In the genomic region with DNA sequence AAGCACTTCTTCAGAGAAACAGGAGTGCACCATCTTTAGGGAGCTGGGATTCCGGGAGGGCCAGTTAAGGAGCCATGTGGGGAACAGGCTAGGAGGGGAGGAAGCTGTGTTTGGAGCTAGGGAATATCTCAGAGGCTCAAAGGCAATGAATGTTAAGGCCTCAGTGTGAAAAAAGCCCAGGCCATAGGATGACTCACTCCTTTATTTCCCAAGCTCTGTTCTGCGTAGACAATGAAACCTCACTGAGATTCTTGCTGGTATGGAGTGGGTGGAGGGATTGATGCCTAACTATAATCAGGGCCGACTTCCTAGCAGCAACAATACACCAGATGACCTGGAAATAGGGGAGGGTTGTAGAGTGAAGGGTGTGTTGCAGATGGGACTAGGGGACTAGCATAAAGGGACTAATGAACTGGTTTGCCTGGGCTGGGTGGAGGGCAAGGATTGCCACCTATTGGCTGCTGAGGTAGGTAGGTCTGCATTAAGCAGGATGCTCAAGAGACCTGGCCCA, we compare ENCODE assay signal across 9 cellular contexts. TPM values are rescaled to one million over a fixed set of nuclear protein-coding genes. Genes with fewer than 3 reads are reported as not detected.
DNase-seq lines count a peak whose midpoint lies in the region; ATAC-seq, FAIRE-seq and TF ChIP-seq lines count a peak whose summit lies in the region.
"Had no signal": no experiment of that assay in that cellular context is flagged by ENCODE, and none has a peak within 500 bp of the region (broad histone marks: within the 10 kb centered on the region; RNA-seq: fewer than 3 reads in every experiment).

No MANE protein-coding gene starts in this region.

- ATAC-seq in K562 (no peak), mucosa of descending colon (peak; percentile 6), GM18511 (IDR thresholded peaks at IDR 0.05; ENCODE audit: unreplicated experiment) (no peak), GM19023 (IDR thresholded peaks at IDR 0.05; ENCODE audit: unreplicated experiment) (no peak), sciatic nerve (no peak)

- peak; percentile 69 for FAIRE-seq in K562 (lab: Jason Lieb, UNC)

- no peak for TF ChIP-seq EP300 in K562 (IDR thresholded peaks at IDR 0.05; ENCODE audit: low read length)

- peaks cover 8 to 15% (median 11%) of the 10 kb centered on the region in 11 experiments; a peak in 17 of 22 replicates for H4K20me1 ChIP-seq in BLaER1 treated with 17β-estradiol and CSF1 and Interleukin-3, amounts not matched to agents 10 nM and 100 nM
- peaks cover 3% of the 10 kb centered on the region; the same call in 1 of the 2 replicates for H4K20me1 ChIP-seq in K562 (replicated peaks; ENCODE audit: control insufficient read depth, insufficient read depth, low read length)

- DNase-seq in HuH-7 (ENCODE audit: low spot score): peak; percentile 43
- DNase-seq in K562 (ENCODE audit: extremely low read depth in 1 of 4, low spot score in 3 of 4): peak in 2 of 4 experiments; percentile 37 to 46
- DNase-seq in mucosa of descending colon: no peak
- DNase-seq in NCI-H146 treated with DMSO at 0.1 percent for 48 hours (lab: John Stamatoyannopoulos, UW; ENCODE audit: unreplicated experiment): no peak
- no peak for DNase-seq in sciatic nerve (ENCODE audit: low spot score)

- peak overlapping the region in 1 of 11 experiments; percentile 61; a peak in 1 of 22 replicates for H3K9ac ChIP-seq in BLaER1 treated with 17β-estradiol and CSF1 and Interleukin-3, amounts not matched to agents 10 nM and 100 nM
- no peak overlapping the region for H3K9ac ChIP-seq in K562 (ENCODE audit: insufficient read depth in 1 of 2, low read depth in 2 of 2, low read length in 2 of 2)

- no peak for TF ChIP-seq POLR2A in K562 (conservative IDR thresholded peaks at IDR 0.05)

- no peak overlapping the region for H3K4me3 ChIP-seq in BLaER1 treated with 17β-estradiol and CSF1 and Interleukin-3, amounts not matched to agents 10 nM and 100 nM
- H3K4me3 ChIP-seq in K562: no peak overlapping the region
- H3K4me3 ChIP-seq in mucosa of descending colon: no peak overlapping the region

- H3K36me3 ChIP-seq in BLaER1 treated with 17β-estradiol and CSF1 and Interleukin-3, amounts not matched to agents 10 nM and 100 nM: no peaks in the 10 kb centered on the region; a peak in 1 of 22 replicates
- H3K36me3 ChIP-seq in K562 (ENCODE audit: control insufficient read depth, insufficient read depth, low read length) (no peaks in the 10 kb centered on the region), mucosa of descending colon (ENCODE audit: low read depth) (no peaks in the 10 kb centered on the region)

- no peaks in the 10 kb centered on the region for H3K9me3 ChIP-seq in BLaER1 treated with 17β-estradiol and CSF1 and Interleukin-3, amounts not matched to agents 10 nM and 100 nM (replicated peaks in 1 of 11)
- H3K9me3 ChIP-seq in K562 (replicated peaks; ENCODE audit: control insufficient read depth, insufficient read depth, low read depth, low read length) (no peaks in the 10 kb centered on the region), mucosa of descending colon (no peaks in the 10 kb centered on the region)

- TF ChIP-seq RAD21 in K562 (CRISPR knock-in tag; conservative IDR thresholded peaks at IDR 0.05 in 1 of 2, IDR thresholded peaks at IDR 0.05 in 1 of 2): peak in 1 of 2 experiments; percentile 22; a peak in 2 of 4 replicates

- peak overlapping the region in 10 of 11 experiments; percentile 1 to 97 (median 58); a peak in 17 of 22 replicates for H3K4me2 ChIP-seq in BLaER1 treated with 17β-estradiol and CSF1 and Interleukin-3, amounts not matched to agents 10 nM and 100 nM
- no peak overlapping the region for H3K4me2 ChIP-seq in K562 (ENCODE audit: insufficient read depth, low read length)

- peaks cover 35% of the 10 kb centered on the region for H3K79me2 ChIP-seq in K562 (ENCODE audit: control insufficient read depth, insufficient read depth, low read length)

- H3K27me3 ChIP-seq in BLaER1 treated with 17β-estradiol and CSF1 and Interleukin-3, amounts not matched to agents 10 nM and 100 nM: no peaks in the 10 kb centered on the region
- peaks cover 7 to 10% of the 10 kb centered on the region in 2 experiments; a peak in 3 of 5 replicates for H3K27me3 ChIP-seq in K562 (ENCODE audit: control insufficient read depth in 2 of 2, insufficient read depth in 2 of 2, low read length in 2 of 2)

- intact Hi-C loops in K562 (cut with micrococcal nuclease) (loop anchor here (5.0 kb wide), 1 partner anchor 70 kb away; the partner anchor contains the start of gene GNAI3), mucosa of descending colon (cut with DNase I, micrococcal nuclease) (no loop called here), sciatic nerve (cut with DNase I) (no loop called here)

- H3K27ac ChIP-seq in BLaER1 treated with 17β-estradiol and CSF1 and Interleukin-3, amounts not matched to agents 10 nM and 100 nM: peak overlapping the region in 4 of 11 experiments; percentile 69 to 87 (median 71); a peak in 10 of 22 replicates
- H3K27ac ChIP-seq in K562 (ENCODE audit: extremely low read depth, low read depth, low read length): no peak overlapping the region

- TF ChIP-seq CTCF in K562 (IDR thresholded peaks at IDR 0.05 in 2 of 3, conservative IDR thresholded peaks at IDR 0.05 in 1 of 3; ENCODE audit: insufficient read depth in 2 of 3, low read depth in 1 of 3, low read length in 3 of 3) (no peak), mucosa of descending colon (IDR thresholded peaks at IDR 0.05) (no peak)

- POLR2A ChIA-PET in K562 (lab: Yijun Ruan, JAX): interaction anchor here (0.7 to 2.0 kb wide), 7 partner anchors 9 to 72 kb away, joined by 3 to 13 read pairs (median 4); partner anchors contain the start of gene GNAI3

- CTCF ChIA-PET in K562 (lab: Yijun Ruan, JAX; ENCODE audit: low intra/inter-chr PET ratio): no interaction called here

- in situ Hi-C loops in K562 (cut with MboI): no loop called here

- no TSS peak for BruUV-seq in K562 (replicated peaks; lab: Mats Ljungman, UMichigan)

- H2AFZ ChIP-seq in K562 (ENCODE audit: low read depth, low read length): 0 out of 2 replicates have a peak overlapping the region, but pooled peaks have one; percentile 1

- 36% methylated on average over 3 of the region's 3 CpGs for WGBS in K562 (ENCODE audit: insufficient coverage, low coverage, missing lambda C conversion rate)

- no peaks in the 10 kb centered on the region for H3K9me1 ChIP-seq in K562 (ENCODE audit: control insufficient read depth, insufficient read depth, low read length)

- H3K4me1 ChIP-seq in BLaER1 treated with 17β-estradiol and CSF1 and Interleukin-3, amounts not matched to agents 10 nM and 100 nM: peaks cover 57 to 80% (median 67%) of the 10 kb centered on the region in 10 experiments
- peaks cover 22 to 29% of the 10 kb centered on the region in 2 experiments for H3K4me1 ChIP-seq in K562 (replicated peaks in 1 of 2; ENCODE audit: control insufficient read depth in 2 of 2, insufficient read depth in 2 of 2, low read length in 2 of 2)
- H3K4me1 ChIP-seq in mucosa of descending colon (ENCODE audit: low read depth): peaks cover 18% of the 10 kb centered on the region

RNA-seq across cellular contexts. Expression of gene GNAT2, which starts 2.1 kb away (rescaled TPM):
- not detected in 2 replicates for total RNA-seq in K562 (2011; cell fraction: chromatin; rRNA removed; ENCODE audit: low replicate concordance)
- not detected in 2 replicates for total RNA-seq in K562 (2011; cell fraction: nucleolus; rRNA removed)
- total RNA-seq in K562 (2011; cell fraction: nucleoplasm; rRNA removed): not detected in 2 replicates
- total RNA-seq in K562 (2014; rRNA removed) (0.33 TPM in 1 of 2 replicates, not detected in the other), K562 (2014; rRNA removed; fragmentation: Illumina TruSeq; extraction: Trizol) (0.25 and 0.29 TPM in 2 replicates), K562 (2015; rRNA removed; fragmentation: Illumina TruSeq; extraction: Trizol) (0.33 and 0.60 TPM in 2 replicates), K562 (2021) (0.16 and 0.47 TPM in 2 replicates), mucosa of descending colon (not detected), sciatic nerve (not detected)
- polyA plus RNA-seq in K562 (2011; rRNA removed) (0.27 and 0.32 TPM in 2 replicates), K562 (2014; fragmentation: Illumina TruSeq; extraction: Trizol) (0.52 and 0.90 TPM in 2 replicates), K562 (2014; fragmentation: Nextera tagmentation; extraction: Ambion mirVana) (under 1 TPM; 0.06 to 0.22 TPM), K562 (2014; rRNA removed) (0.07 TPM in 1 of 2 replicates, not detected in the other)
- polyA plus RNA-seq in K562 (2011; cell fraction: cytosol; rRNA removed): 0.19 TPM in 1 of 2 replicates, not detected in the other
- polyA plus RNA-seq in K562 (2011; cell fraction: nucleus; rRNA removed): 0.37 TPM in 1 of 2 replicates, not detected in the other
- polyA plus RNA-seq in K562 (2012): 0.42 and 0.46 TPM in 2 replicates
- polyA minus RNA-seq in K562 (2011; rRNA and poly(A)+ RNA removed): 0.63 and 0.81 TPM in 2 replicates
- polyA minus RNA-seq in K562 (2011; cell fraction: cytosol; rRNA and poly(A)+ RNA removed): not detected in 2 replicates
- 0.13 TPM in 1 of 2 replicates, not detected in the other for polyA minus RNA-seq in K562 (2011; cell fraction: nucleus; rRNA and poly(A)+ RNA removed)
- total RNA-seq: subcutaneous adipose tissue had no signal

RNA-seq across cellular contexts. Expression of gene AMPD2, which starts 2.3 kb away (rescaled TPM):
- 140 and 447 TPM in 2 replicates for total RNA-seq in K562 (2011; cell fraction: chromatin; rRNA removed; ENCODE audit: low replicate concordance)
- 236 and 252 TPM in 2 replicates for total RNA-seq in K562 (2011; cell fraction: nucleolus; rRNA removed)
- total RNA-seq in K562 (2011; cell fraction: nucleoplasm; rRNA removed): 132 and 154 TPM in 2 replicates
- total RNA-seq in K562 (2014; rRNA removed): 51.0 and 57.1 TPM in 2 replicates
- total RNA-seq in K562 (2014; rRNA removed; fragmentation: Illumina TruSeq; extraction: Trizol): 11.5 and 17.8 TPM in 2 replicates
- total RNA-seq in K562 (2015; rRNA removed; fragmentation: Illumina TruSeq; extraction: Trizol): 27.1 and 28.4 TPM in 2 replicates
- total RNA-seq in K562 (2021): 74.1 and 77.7 TPM in 2 replicates
- polyA plus RNA-seq in K562 (2011; rRNA removed): 28.2 and 67.7 TPM in 2 replicates
- 33.1 and 34.0 TPM in 2 replicates for polyA plus RNA-seq in K562 (2011; cell fraction: cytosol; rRNA removed)
- polyA plus RNA-seq in K562 (2011; cell fraction: nucleus; rRNA removed): 436 and 581 TPM in 2 replicates
- polyA plus RNA-seq in K562 (2012): 54.7 and 59.0 TPM in 2 replicates
- polyA plus RNA-seq in K562 (2014; fragmentation: Illumina TruSeq; extraction: Trizol): 48.2 and 51.1 TPM in 2 replicates
- 1 to 10 TPM; 2.0 to 4.0 TPM for polyA plus RNA-seq in K562 (2014; fragmentation: Nextera tagmentation; extraction: Ambion mirVana)
- 43.8 and 55.6 TPM in 2 replicates for polyA plus RNA-seq in K562 (2014; rRNA removed)
- polyA minus RNA-seq in K562 (2011; rRNA and poly(A)+ RNA removed): 21.0 and 24.7 TPM in 2 replicates
- 32.1 and 40.5 TPM in 2 replicates for polyA minus RNA-seq in K562 (2011; cell fraction: cytosol; rRNA and poly(A)+ RNA removed)
- 99.8 and 119 TPM in 2 replicates for polyA minus RNA-seq in K562 (2011; cell fraction: nucleus; rRNA and poly(A)+ RNA removed)
- total RNA-seq in mucosa of descending colon: 10 to 100 TPM; 35.6 to 47.4 (median 40.9) TPM
- total RNA-seq in sciatic nerve: 49.5 TPM

RNA-seq across cellular contexts. Expression of gene GSTM4, which starts 38.6 kb away (rescaled TPM):
- 32.6 and 57.2 TPM in 2 replicates for total RNA-seq in K562 (2011; cell fraction: chromatin; rRNA removed; ENCODE audit: low replicate concordance)
- 42.2 and 42.5 TPM in 2 replicates for total RNA-seq in K562 (2011; cell fraction: nucleolus; rRNA removed)
- 35.5 and 39.5 TPM in 2 replicates for total RNA-seq in K562 (2011; cell fraction: nucleoplasm; rRNA removed)
- 18.8 and 26.8 TPM in 2 replicates for total RNA-seq in K562 (2014; rRNA removed)
- 21.0 and 22.2 TPM in 2 replicates for total RNA-seq in K562 (2014; rRNA removed; fragmentation: Illumina TruSeq; extraction: Trizol)
- total RNA-seq in K562 (2015; rRNA removed; fragmentation: Illumina TruSeq; extraction: Trizol): 25.0 and 29.7 TPM in 2 replicates
- total RNA-seq in K562 (2021): 38.8 and 41.0 TPM in 2 replicates
- 45.0 and 57.0 TPM in 2 replicates for polyA plus RNA-seq in K562 (2011; rRNA removed)
- 55.3 and 58.1 TPM in 2 replicates for polyA plus RNA-seq in K562 (2011; cell fraction: cytosol; rRNA removed)
- polyA plus RNA-seq in K562 (2011; cell fraction: nucleus; rRNA removed): 108 and 111 TPM in 2 replicates
- polyA plus RNA-seq in K562 (2012): 44.6 and 53.5 TPM in 2 replicates
- polyA plus RNA-seq in K562 (2014; fragmentation: Illumina TruSeq; extraction: Trizol): 53.4 and 56.1 TPM in 2 replicates
- polyA plus RNA-seq in K562 (2014; fragmentation: Nextera tagmentation; extraction: Ambion mirVana): 10 to 100 TPM; 30.5 to 39.2 TPM
- polyA plus RNA-seq in K562 (2014; rRNA removed): 38.4 and 46.2 TPM in 2 replicates
- 26.7 and 29.8 TPM in 2 replicates for polyA minus RNA-seq in K562 (2011; rRNA and poly(A)+ RNA removed)
- polyA minus RNA-seq in K562 (2011; cell fraction: cytosol; rRNA and poly(A)+ RNA removed): 19.7 and 21.8 TPM in 2 replicates
- polyA minus RNA-seq in K562 (2011; cell fraction: nucleus; rRNA and poly(A)+ RNA removed): 24.2 and 40.5 TPM in 2 replicates
- total RNA-seq in mucosa of descending colon: 10 to 100 TPM; 63.4 to 96.3 (median 74.2) TPM
- total RNA-seq in sciatic nerve: 36.7 TPM

RNA-seq across cellular contexts. Expression of gene GSTM2, which starts 50.5 kb away (rescaled TPM):
- total RNA-seq in K562 (2011; cell fraction: chromatin; rRNA removed; ENCODE audit: low replicate concordance): 18.6 and 26.2 TPM in 2 replicates
- total RNA-seq in K562 (2011; cell fraction: nucleolus; rRNA removed): 12.3 and 13.0 TPM in 2 replicates
- total RNA-seq in K562 (2011; cell fraction: nucleoplasm; rRNA removed): 16.2 and 17.0 TPM in 2 replicates
- total RNA-seq in K562 (2014; rRNA removed) (1.6 TPM in 2 replicates), K562 (2014; rRNA removed; fragmentation: Illumina TruSeq; extraction: Trizol) (2.5 and 2.6 TPM in 2 replicates), K562 (2015; rRNA removed; fragmentation: Illumina TruSeq; extraction: Trizol) (4.2 TPM in 2 replicates), K562 (2021) (6.4 and 6.8 TPM in 2 replicates), mucosa of descending colon (10 to 100 TPM; 23.8 to 87.7 (median 41.0) TPM), sciatic nerve (194 TPM)
- polyA plus RNA-seq in K562 (2011; rRNA removed) (5.4 and 11.9 TPM in 2 replicates), K562 (2014; fragmentation: Illumina TruSeq; extraction: Trizol) (8.6 and 10.9 TPM in 2 replicates), K562 (2014; fragmentation: Nextera tagmentation; extraction: Ambion mirVana) (10 to 100 TPM; 12.4 to 15.1 TPM), K562 (2014; rRNA removed) (7.6 and 7.7 TPM in 2 replicates)
- polyA plus RNA-seq in K562 (2011; cell fraction: cytosol; rRNA removed): 7.2 and 11.1 TPM in 2 replicates
- 53.6 and 78.5 TPM in 2 replicates for polyA plus RNA-seq in K562 (2011; cell fraction: nucleus; rRNA removed)
- 12.4 and 26.5 TPM in 2 replicates for polyA plus RNA-seq in K562 (2012)
- 4.1 and 4.3 TPM in 2 replicates for polyA minus RNA-seq in K562 (2011; rRNA and poly(A)+ RNA removed)
- polyA minus RNA-seq in K562 (2011; cell fraction: cytosol; rRNA and poly(A)+ RNA removed): 0.95 and 2.5 TPM in 2 replicates
- polyA minus RNA-seq in K562 (2011; cell fraction: nucleus; rRNA and poly(A)+ RNA removed): 5.1 and 10.0 TPM in 2 replicates
